Comparison of ENCODE assay signal across 9 cellular contexts in the genomic region with DNA sequence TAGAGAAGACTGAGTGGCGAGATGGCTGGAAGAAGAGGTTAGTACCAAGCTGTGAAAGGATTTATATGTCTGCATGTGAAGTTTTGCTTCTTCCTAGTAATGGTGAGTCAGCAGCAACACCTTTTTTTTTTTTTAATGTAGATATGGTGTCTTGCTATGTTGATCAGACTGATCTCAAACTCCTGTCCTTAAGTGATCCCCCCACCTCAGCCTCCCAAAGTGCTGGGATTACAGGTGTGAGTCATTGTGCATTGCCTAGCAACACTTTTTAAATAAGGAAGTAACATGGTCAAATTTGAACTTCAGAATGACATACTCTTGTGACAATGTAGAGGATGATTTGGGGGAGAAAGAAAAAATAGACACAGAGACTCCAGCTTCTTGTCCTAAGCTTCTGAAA. TPM values are rescaled to one million over a fixed set of nuclear protein-coding genes. Genes with fewer than 3 reads are reported as not detected.
DNase-seq lines count a peak whose midpoint lies in the region; ATAC-seq and TF ChIP-seq lines count a peak whose summit lies in the region.
"Had no signal": no experiment of that assay in that cellular context is flagged by ENCODE, and none has a peak within 500 bp of the region (broad histone marks: within the 10 kb centered on the region; RNA-seq: fewer than 3 reads in every experiment).

No MANE protein-coding gene starts in this region.

- intact Hi-C loops in natural killer cell (cut with micrococcal nuclease) (no loop called here), PC-9 (cut with micrococcal nuclease; ENCODE audit: unreplicated experiment) (no loop called here)

- H3K9me3 ChIP-seq in PC-9 (ENCODE audit: insufficient read depth, low read depth), result peaks cover 4% of the 10 kb centered on the region; the same call in 1 of the 2 replicates

- POLR2A ChIA-PET in PC-9 (lab: Charles Lee; ENCODE audit: unreplicated experiment), result interaction anchor here (0.6 to 0.7 kb wide), 4 partner anchors 10 to 489 kb away, joined by 3 to 22 read pairs (median 5); no protein-coding TSS in a partner anchor

- H3K4me3 Mint-ChIP-seq in natural killer cell, result no peak overlapping the region
- no peak overlapping the region for H3K4me3 Mint-ChIP-seq in natural killer cell treated with Interleukin-12 subunit alpha and Interleukin-12 subunit beta and Interleukin-15 and Interleukin-18, amount 100 ng/mL, for 72 hours
- H3K4me3 Mint-ChIP-seq: CD4-positive, CD25-positive, alpha-beta regulatory T cell had no signal

- peaks cover 14% of the 10 kb centered on the region; the same call in 1 of the 2 replicates for H3F3A ChIP-seq in PC-9 (ENCODE audit: insufficient read depth, low read depth)

- no peaks in the 10 kb centered on the region for H3K27me3 ChIP-seq in PC-9 (ENCODE audit: insufficient read depth, low read depth)

- peak overlapping the region; percentile 71 for H3K4me2 ChIP-seq in PC-9

- H3K36me3 ChIP-seq in PC-9 (ENCODE audit: low read depth), result no peaks in the 10 kb centered on the region

- no peaks in the 10 kb centered on the region for H3K9me2 ChIP-seq in PC-9 (ENCODE audit: insufficient read depth)

- H3K27ac ChIP-seq in PC-9, result peak overlapping the region; percentile 85
- no peak overlapping the region for H3K27ac ChIP-seq in substantia nigra (ENCODE audit: low read depth, low read length, poor library complexity, severe bottlenecking)

- CTCF ChIA-PET in PC-9 (lab: Charles Lee), result no interaction called here

- no peaks in the 10 kb centered on the region for H3K79me2 ChIP-seq in PC-9 (ENCODE audit: low read depth)

- H3K36me3 Mint-ChIP-seq in natural killer cell, result no peaks in the 10 kb centered on the region
- H3K36me3 Mint-ChIP-seq in natural killer cell treated with Interleukin-12 subunit alpha and Interleukin-12 subunit beta and Interleukin-15 and Interleukin-18, amount 100 ng/mL, for 72 hours, result no peaks in the 10 kb centered on the region
- H3K36me3 Mint-ChIP-seq: CD4-positive, CD25-positive, alpha-beta regulatory T cell had no signal

- no peak for DNase-seq in natural killer cell
- DNase-seq in natural killer cell treated with Interleukin-12 subunit alpha and Interleukin-12 subunit beta and Interleukin-15 and Interleukin-18, amount 100 ng/mL, for 72 hours (ENCODE audit: low spot score), result no peak
- DNase-seq in PC-9, result peak; percentile 84 to 99
- peak; percentile 53 for DNase-seq in fibroblast of pulmonary artery (ENCODE audit: low read depth)
- no peak for DNase-seq in anterior cingulate cortex (lab: John Stamatoyannopoulos, UW)
- DNase-seq in substantia nigra (lab: John Stamatoyannopoulos, UW), result no peak
- no peak for DNase-seq in COR-L47 (lab: John Stamatoyannopoulos, UW)
- DNase-seq: CD4-positive, CD25-positive, alpha-beta regulatory T cell had no signal

- no peak overlapping the region for H3K27ac Mint-ChIP-seq in natural killer cell
- H3K27ac Mint-ChIP-seq in natural killer cell treated with Interleukin-12 subunit alpha and Interleukin-12 subunit beta and Interleukin-15 and Interleukin-18, amount 100 ng/mL, for 72 hours, result no peak overlapping the region
- H3K27ac Mint-ChIP-seq: CD4-positive, CD25-positive, alpha-beta regulatory T cell had no signal

- no peak for TF ChIP-seq CTCF in natural killer cell (IDR thresholded peaks at IDR 0.05)
- TF ChIP-seq CTCF in PC-9 (conservative IDR thresholded peaks at IDR 0.05), result no peak
- TF ChIP-seq CTCF in fibroblast of pulmonary artery (IDR thresholded peaks at IDR 0.05; ENCODE audit: low read length, missing control alignments), result no peak

- ATAC-seq in natural killer cell (peak in 2 of 3 donors; percentile 18 to 53), HG02852 (IDR thresholded peaks at IDR 0.05; ENCODE audit: unreplicated experiment) (no peak)
- no peak for ATAC-seq in natural killer cell treated with Interleukin-12 subunit alpha and Interleukin-12 subunit beta and Interleukin-15 and Interleukin-18, amount 100 ng/mL, for 72 hours

- H3K4me1 ChIP-seq in PC-9 (replicated peaks; ENCODE audit: insufficient read depth), result peaks cover 19% of the 10 kb centered on the region

- BruUV-seq in PC-9 (replicated peaks; lab: Mats Ljungman, UMichigan), result no TSS peak

- H3K9me3 Mint-ChIP-seq in natural killer cell, result no peaks in the 10 kb centered on the region
- H3K9me3 Mint-ChIP-seq in natural killer cell treated with Interleukin-12 subunit alpha and Interleukin-12 subunit beta and Interleukin-15 and Interleukin-18, amount 100 ng/mL, for 72 hours, result no peaks in the 10 kb centered on the region

- peaks cover 21 to 39% of the 10 kb centered on the region in 2 donors for H3K27me3 Mint-ChIP-seq in natural killer cell (ENCODE audit: low read depth in 2 of 2)
- peaks cover 14 to 31% of the 10 kb centered on the region in 2 donors for H3K27me3 Mint-ChIP-seq in natural killer cell treated with Interleukin-12 subunit alpha and Interleukin-12 subunit beta and Interleukin-15 and Interleukin-18, amount 100 ng/mL, for 72 hours

- no peaks in the 10 kb centered on the region for H4K20me1 ChIP-seq in PC-9 (ENCODE audit: insufficient read depth)

- no peaks in the 10 kb centered on the region for H3K4me1 Mint-ChIP-seq in natural killer cell
- peaks cover 3 to 8% of the 10 kb centered on the region in 2 donors for H3K4me1 Mint-ChIP-seq in natural killer cell treated with Interleukin-12 subunit alpha and Interleukin-12 subunit beta and Interleukin-15 and Interleukin-18, amount 100 ng/mL, for 72 hours (ENCODE audit: low read depth in 2 of 2)

- peak overlapping the region; percentile 66 for H2AFZ ChIP-seq in PC-9

- H3K4me3 ChIP-seq in PC-9 (0 out of 2 replicates have a peak overlapping the region, but pooled peaks have one; percentile 4), fibroblast of pulmonary artery (replicated peaks; ENCODE audit: low read depth, low read length) (no peak overlapping the region)

RNA-seq across cellular contexts. Expression of a gene that starts 6.5 kb away (rescaled TPM):
- total RNA-seq in natural killer cell (10 to 100 TPM; 16.2 to 17.8 (median 16.9) TPM), PC-9 (2021) (87.2 and 88.3 TPM in 2 replicates)
- total RNA-seq in natural killer cell treated with Interleukin-12 subunit alpha and Interleukin-12 subunit beta and Interleukin-15 and Interleukin-18, amount 100 ng/mL, for 72 hours, result 10 to 100 TPM; 20.9 to 23.8 TPM

RNA-seq across cellular contexts. Expression of a gene that starts 11.7 kb away (rescaled TPM):
- total RNA-seq in natural killer cell (not detected), PC-9 (2021) (9.6 and 15.7 TPM in 2 replicates)
- total RNA-seq in natural killer cell treated with Interleukin-12 subunit alpha and Interleukin-12 subunit beta and Interleukin-15 and Interleukin-18, amount 100 ng/mL, for 72 hours, result 1 to 10 TPM in 1 of 2 donors, under 1 TPM in 1; 0.90 to 2.6 TPM

Comparison
In these comparisons a context has a peak if more than half of its experiments do, and no peak if none do; other contexts are left out.
1. ATAC-seq: peak in natural killer cell (2 of 3); none in natural killer cell treated with Interleukin-12 subunit alpha and Interleukin-12 subunit beta and Interleukin-15 and Interleukin-18, amount 100 ng/mL, for 72 hours (0 of 2) and HG02852 (single experiment).
2. DNase-seq: peak in PC-9 (2 of 2) and fibroblast of pulmonary artery (single experiment); none in natural killer cell (single experiment), natural killer cell treated with Interleukin-12 subunit alpha and Interleukin-12 subunit beta and Interleukin-15 and Interleukin-18, amount 100 ng/mL, for 72 hours (single experiment), anterior cingulate cortex (0 of 58), substantia nigra (0 of 49) and COR-L47 (single experiment).